ENCODE assay signal across 16 cellular contexts in genomic region chr14:37142835-37143499, GRCh38. TPM values are rescaled to one million over a fixed set of nuclear protein-coding genes. Genes with fewer than 3 reads are reported as not detected.
A peak's percentile ranks its signal among the peaks of the same experiment; 100 is the strongest.
DNase-seq lines count a peak whose midpoint lies in the region; ATAC-seq and TF ChIP-seq lines count a peak whose summit lies in the region.
"Had no signal": no experiment of that assay in that cellular context is flagged by ENCODE, and none has a peak within 500 bp of the region (broad histone marks: within the 10 kb centered on the region; RNA-seq: fewer than 3 reads in every experiment).

No MANE protein-coding gene starts in this region.

- peak; percentile 50; the same call in 2 of the 3 replicates for ATAC-seq in RWPE2 (ENCODE audit: low read depth)
- peak; percentile 93 for ATAC-seq in sciatic nerve
- ATAC-seq in HG02885 (IDR thresholded peaks at IDR 0.05; ENCODE audit: poor library complexity, unreplicated experiment) = no peak

- H3K27ac ChIP-seq in RWPE2 (ENCODE audit: poor library complexity, severe bottlenecking) = no peak overlapping the region
- no peak overlapping the region for H3K27ac ChIP-seq in fibroblast of lung (ENCODE audit: insufficient read depth, low read length)
- H3K27ac ChIP-seq in esophagus squamous epithelium = no peak overlapping the region
- H3K27ac ChIP-seq: hepatocyte, prostate gland, suprapubic skin had no signal

- H3K4me2 ChIP-seq in fibroblast of lung (ENCODE audit: extremely low read depth, insufficient read depth, low read length) = no peak overlapping the region
- H3K4me2 ChIP-seq: hepatocyte had no signal

- no peak overlapping the region for H3K4me3 ChIP-seq in RWPE2 (ENCODE audit: severe bottlenecking)
- H3K4me3 ChIP-seq in fibroblast of lung (replicated peaks in 1 of 4; ENCODE audit: control extremely low read depth in 1 of 4, insufficient read depth in 1 of 4, low read depth in 3 of 4, low read length in 4 of 4) = no peak overlapping the region
- H3K4me3 ChIP-seq in esophagus squamous epithelium = no peak overlapping the region
- H3K4me3 ChIP-seq: hepatocyte, prostate gland, suprapubic skin had no signal

- H3K36me3 ChIP-seq in RWPE2 (ENCODE audit: low read depth) = no peaks in the 10 kb centered on the region
- H3K36me3 ChIP-seq in fibroblast of lung (ENCODE audit: control insufficient read depth, insufficient read depth, low read length) = no peaks in the 10 kb centered on the region
- no peaks in the 10 kb centered on the region for H3K36me3 ChIP-seq in esophagus squamous epithelium
- H3K36me3 ChIP-seq: prostate gland, suprapubic skin had no signal

- H3K27me3 Mint-ChIP-seq in HFFc6 (ENCODE audit: insufficient read depth) = peaks cover 2% of the 10 kb centered on the region
- H3K27me3 Mint-ChIP-seq: dendritic cell treated with granulocyte-macrophage colony-stimulating factor and Interleukin-4, amounts not matched to agents 40 ng/mL and 50 ng/mL, for 4 days had no signal

- no peaks in the 10 kb centered on the region for H4K20me1 ChIP-seq in fibroblast of lung (ENCODE audit: control insufficient read depth, extremely low read depth, insufficient read depth, low read length)

- TF ChIP-seq POLR2A in esophagus squamous epithelium (IDR thresholded peaks at IDR 0.05) = no peak

- H3K27me3 ChIP-seq in RWPE2 (ENCODE audit: insufficient read depth, poor library complexity, severe bottlenecking) (peaks cover 3% of the 10 kb centered on the region), fibroblast of lung (ENCODE audit: control insufficient read depth, insufficient read depth, low read length) (no peaks in the 10 kb centered on the region), esophagus squamous epithelium (no peaks in the 10 kb centered on the region)
- H3K27me3 ChIP-seq: suprapubic skin had no signal

- peaks cover 25% of the 10 kb centered on the region for H3K4me1 Mint-ChIP-seq in HFFc6 (ENCODE audit: low read depth)

- H3K79me2 ChIP-seq in fibroblast of lung (ENCODE audit: control insufficient read depth, insufficient read depth, low read length) = no peaks in the 10 kb centered on the region
- H3K79me2 ChIP-seq: hepatocyte had no signal

- no peaks in the 10 kb centered on the region for H3K9me3 ChIP-seq in RWPE2 (ENCODE audit: severe bottlenecking)
- H3K9me3 ChIP-seq in fibroblast of lung (ENCODE audit: control insufficient read depth, insufficient read depth, low read depth, low read length) = no peaks in the 10 kb centered on the region
- H3K9me3 ChIP-seq in esophagus squamous epithelium = no peaks in the 10 kb centered on the region
- H3K9me3 ChIP-seq: prostate gland, suprapubic skin had no signal

- H3K36me3 Mint-ChIP-seq in HFFc6 (ENCODE audit: low read depth) = no peaks in the 10 kb centered on the region

- H3K9me3 Mint-ChIP-seq in HFFc6 = no peaks in the 10 kb centered on the region
- H3K9me3 Mint-ChIP-seq: dendritic cell treated with granulocyte-macrophage colony-stimulating factor and Interleukin-4, amounts not matched to agents 40 ng/mL and 50 ng/mL, for 4 days had no signal

- intact Hi-C loops in sciatic nerve (cut with DNase I) = no loop called here
- intact Hi-C loops in esophagus squamous epithelium (cut with DNase I) = no loop called here

- no peak overlapping the region for H2AFZ ChIP-seq in fibroblast of lung (ENCODE audit: low read length)
- H2AFZ ChIP-seq: hepatocyte had no signal

- H3K9ac ChIP-seq in fibroblast of lung (ENCODE audit: insufficient read depth, low read length) = no peak overlapping the region

- H3K27ac Mint-ChIP-seq in HFFc6 = peak overlapping the region; percentile 40; the same call in 1 of the 2 replicates
- H3K27ac Mint-ChIP-seq: dendritic cell treated with granulocyte-macrophage colony-stimulating factor and Interleukin-4, amounts not matched to agents 40 ng/mL and 50 ng/mL, for 4 days had no signal

- WGBS in esophagus squamous epithelium, 2 donors = 56 to 59% methylated on average over 4 of the region's 4 CpGs

- H3K4me1 ChIP-seq in RWPE2 (ENCODE audit: insufficient read depth, poor library complexity, severe bottlenecking) = no peaks in the 10 kb centered on the region
- H3K4me1 ChIP-seq in fibroblast of lung (ENCODE audit: control insufficient read depth, extremely low read depth, insufficient read depth, low read length) = no peaks in the 10 kb centered on the region
- no peaks in the 10 kb centered on the region for H3K4me1 ChIP-seq in esophagus squamous epithelium
- H3K4me1 ChIP-seq: prostate gland, suprapubic skin had no signal

- TF ChIP-seq CTCF in HFFc6 (IDR thresholded peaks at IDR 0.05) (no peak), RWPE2 (IDR thresholded peaks at IDR 0.05; ENCODE audit: poor library complexity, severe bottlenecking) (no peak), fibroblast of lung (conservative IDR thresholded peaks at IDR 0.05 in 1 of 2, IDR thresholded peaks at IDR 0.05 in 1 of 2; ENCODE audit: low read depth in 1 of 2, low read length in 2 of 2) (no peak), esophagus squamous epithelium (IDR thresholded peaks at IDR 0.05) (no peak)

- DNase-seq in HFFc6 (peak; percentile 79), RWPE2 (ENCODE audit: low spot score) (no peak), fibroblast of lung (ENCODE audit: low read depth in 2 of 2) (peak; percentile 17 to 95), sciatic nerve (ENCODE audit: low spot score) (no peak), esophagus squamous epithelium (lab: John Stamatoyannopoulos, UW) (no peak), NCI-H1092 (lab: John Stamatoyannopoulos, UW) (no peak), T-helper 1 cell (no peak)
- DNase-seq: activated CD4-positive, alpha-beta T cell treated with anti-CD3 and anti-CD28 coated beads for 48 hours; NCI-H524 treated with DMSO at 0.1 percent for 48 hours; SW 1271 had no signal

- no peak overlapping the region for H3K4me3 Mint-ChIP-seq in HFFc6
- H3K4me3 Mint-ChIP-seq: dendritic cell treated with granulocyte-macrophage colony-stimulating factor and Interleukin-4, amounts not matched to agents 40 ng/mL and 50 ng/mL, for 4 days had no signal

RNA-seq across cellular contexts. Expression of gene SLC25A21, which starts 29.4 kb away (rescaled TPM):
- total RNA-seq in HFFc6 (2021; fragmentation: NEBNext Ultra II Directional; extraction: Animal tissue kit (Norgen Biotek cat#: 25700)) = 1 to 10 TPM in 1 of 6 experiments, under 1 TPM in 5; 0.33 to 1.1 (median 0.47) TPM
- 0.26 and 0.50 TPM in 2 replicates for total RNA-seq in fibroblast of lung
- 0.62 and 1.0 TPM in 2 replicates for polyA plus RNA-seq in fibroblast of lung
- polyA plus RNA-seq in fibroblast of lung (2012) = 0.51 and 1.0 TPM in 2 replicates
- not detected in 2 replicates for polyA minus RNA-seq in fibroblast of lung (ENCODE audit: low replicate concordance)
- total RNA-seq in sciatic nerve = 1.4 TPM
- 1 to 10 TPM in 2 of 4 donors, under 1 TPM in 2; 0.67 to 2.1 (median 0.91) TPM for total RNA-seq in esophagus squamous epithelium
- total RNA-seq: mesenteric fat pad had no signal

RNA-seq across cellular contexts. Expression of gene MIPOL1, which starts 54.8 kb away (rescaled TPM):
- 1 to 10 TPM; 6.5 to 7.7 (median 6.8) TPM for total RNA-seq in HFFc6 (2021; fragmentation: NEBNext Ultra II Directional; extraction: Animal tissue kit (Norgen Biotek cat#: 25700))
- total RNA-seq in fibroblast of lung = 8.6 and 9.0 TPM in 2 replicates
- polyA plus RNA-seq in fibroblast of lung = 4.3 and 6.4 TPM in 2 replicates
- polyA plus RNA-seq in fibroblast of lung (2012) = 3.5 and 4.2 TPM in 2 replicates
- 1.6 TPM in 1 of 2 replicates, not detected in the other for polyA minus RNA-seq in fibroblast of lung (ENCODE audit: low replicate concordance)
- 25.8 TPM for total RNA-seq in sciatic nerve
- total RNA-seq in esophagus squamous epithelium = 10 to 100 TPM in 1 of 4 donors, 1 to 10 TPM in 3; 4.9 to 13.7 (median 7.1) TPM

Comparison
In these comparisons a context has a peak if more than half of its experiments do, and no peak if none do; other contexts are left out.
1. DNase-seq: peak in HFFc6 (single experiment) and fibroblast of lung (2 of 2); none in RWPE2 (single experiment), sciatic nerve (single experiment), esophagus squamous epithelium (single experiment), NCI-H1092 (single experiment) and T-helper 1 cell (0 of 5).